In the genomic region with DNA sequence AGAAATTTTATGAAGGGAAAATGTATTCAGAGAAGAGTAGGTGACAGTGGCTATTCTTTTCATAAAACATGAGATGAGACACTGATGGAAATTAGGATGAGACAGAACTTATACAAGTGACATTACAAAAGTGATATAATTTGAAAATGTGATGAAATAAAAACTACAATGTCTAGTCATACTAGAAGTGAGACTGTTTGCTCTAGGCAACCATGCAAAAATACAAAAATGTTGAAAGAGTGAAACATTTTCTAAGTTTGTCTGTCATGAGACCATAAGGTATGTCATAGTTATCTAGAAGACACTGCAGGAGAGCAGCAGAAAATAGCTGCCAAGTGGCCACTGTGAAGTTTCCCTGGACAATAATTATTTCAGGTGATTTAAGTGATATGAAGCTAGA, we compare ENCODE assay signal across 11 cellular contexts.
DNase-seq lines count a peak whose midpoint lies in the region; ATAC-seq and TF ChIP-seq lines count a peak whose summit lies in the region.
"Had no signal": no experiment of that assay in that cellular context is flagged by ENCODE, and none has a peak within 500 bp of the region (broad histone marks: within the 10 kb centered on the region; RNA-seq: fewer than 3 reads in every experiment).

No MANE protein-coding gene starts in this region.

- no peak overlapping the region for H3K27ac ChIP-seq in left lung
- H3K27ac ChIP-seq: colonic mucosa had no signal

- no peaks in the 10 kb centered on the region for H3K36me3 ChIP-seq in left lung
- H3K36me3 ChIP-seq: colonic mucosa had no signal

- no peak for DNase-seq in NCI-H146 treated with DMSO at 0.1 percent for 48 hours (lab: John Stamatoyannopoulos, UW; ENCODE audit: unreplicated experiment)
- DNase-seq in left lung: no peak
- no peak for DNase-seq in NCI-H1417 (lab: John Stamatoyannopoulos, UW)
- DNase-seq in SHP77 (lab: John Stamatoyannopoulos, UW): no peak
- DNase-seq: colonic mucosa, NCI-H774 had no signal

- H3K9me3 ChIP-seq in left lung: no peaks in the 10 kb centered on the region
- H3K9me3 ChIP-seq: colonic mucosa had no signal

- TF ChIP-seq CTCF in left lung (IDR thresholded peaks at IDR 0.05): no peak

- H3K4me3 ChIP-seq in left lung: no peak overlapping the region
- H3K4me3 ChIP-seq: colonic mucosa had no signal

- ATAC-seq in GM18870 (IDR thresholded peaks at IDR 0.05; ENCODE audit: unreplicated experiment): peak; percentile 52
- ATAC-seq in GM21529 (IDR thresholded peaks at IDR 0.05; ENCODE audit: unreplicated experiment): peak; percentile 54
- peak; percentile 45 for ATAC-seq in HG02938 (IDR thresholded peaks at IDR 0.05; ENCODE audit: unreplicated experiment)
- peak; percentile 50 for ATAC-seq in HG03520 (IDR thresholded peaks at IDR 0.05; ENCODE audit: unreplicated experiment)
- no peak for ATAC-seq in left lung
- ATAC-seq: HCT116 had no signal

- no peaks in the 10 kb centered on the region for H3K27me3 ChIP-seq in left lung
- H3K27me3 ChIP-seq: colonic mucosa had no signal

- H3K4me1 ChIP-seq in left lung: no peaks in the 10 kb centered on the region
- H3K4me1 ChIP-seq: colonic mucosa had no signal

- intact Hi-C loops in left lung (cut with DNase I): no loop called here
